In the genomic region with DNA sequence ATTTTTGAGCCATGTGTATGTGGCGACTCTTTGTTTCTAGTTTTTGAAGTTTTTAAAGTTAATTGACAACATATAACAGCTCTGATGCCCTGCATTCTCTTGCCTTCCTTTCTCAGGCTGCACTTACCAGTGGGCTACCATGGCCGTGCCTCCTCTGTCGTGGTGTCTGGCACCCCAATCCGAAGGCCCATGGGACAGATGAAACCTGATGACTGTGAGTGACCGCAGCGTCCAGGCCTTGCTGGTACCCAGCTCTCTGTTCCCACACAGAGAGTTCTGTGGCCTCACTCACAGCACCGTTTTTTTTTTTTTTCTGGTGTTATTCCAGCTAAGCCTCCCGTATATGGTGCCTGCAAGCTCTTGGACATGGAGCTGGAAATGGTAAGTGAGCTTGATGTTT, we compare ENCODE assay signal across 27 cellular contexts.
"Had no signal": no experiment of that assay in that cellular context is flagged by ENCODE, and none has a peak within 500 bp of the region (broad histone marks: within the 10 kb centered on the region; RNA-seq: fewer than 3 reads in every experiment).

No MANE protein-coding gene starts in this region.

- DNase-seq: activated CD4-positive, alpha-beta memory T cell treated with anti-CD3 and anti-CD28 coated beads, Interleukin-2, amount 10 ng/mL, durations not matched to agents 7 days and 5 days; activated CD4-positive, alpha-beta T cell treated with anti-CD3 and anti-CD28 coated beads for 1 hour; activated CD4-positive, alpha-beta T cell treated with anti-CD3 and anti-CD28 coated beads for 4 hours; activated CD4-positive, alpha-beta T cell treated with anti-CD3 and anti-CD28 coated beads, Interleukin-2, amount 10 ng/mL, durations not matched to agents 7 days and 5 days; activated CD4-positive, alpha-beta T cell treated with anti-CD3 and anti-CD28 coated beads, Interleukin-2, amount 50 U/mL, for 4 hours; activated CD8-positive, alpha-beta memory T cell treated with anti-CD3 and anti-CD28 coated beads, Interleukin-2, amount 50 U/mL, for 48 hours; activated gamma-delta T cell; activated naive CD4-positive, alpha-beta T cell; activated naive CD4-positive, alpha-beta T cell treated with anti-CD3 and anti-CD28 coated beads, Interleukin-2, amount 10 ng/mL, durations not matched to agents 7 days and 5 days; activated naive CD8-positive, alpha-beta T cell treated with anti-CD3 and anti-CD28 coated beads, Interleukin-2, amount 10 ng/mL, durations not matched to agents 7 days and 5 days; activated T-cell treated with anti-CD3 and anti-CD28 coated beads for 4 hours; activated T-cell treated with anti-CD3 and anti-CD28 coated beads, Interleukin-2, amount 50 U/mL, for 24 hours; amniotic stem cell; anterior cingulate cortex; brain microvascular endothelial cell; caudate nucleus; effector CD8-positive, alpha-beta T cell; foreskin fibroblast; head of caudate nucleus; SW 1271; T-cell; T1000; WERI-Rb-1 had no signal

- H3K27me3 ChIP-seq: brain microvascular endothelial cell had no signal

- H3K4me3 Mint-ChIP-seq: activated CD4-positive, alpha-beta memory T cell treated with anti-CD3 and anti-CD28 coated beads, Interleukin-2, amount 10 ng/mL, durations not matched to agents 7 days and 5 days; activated CD4-positive, alpha-beta T cell treated with anti-CD3 and anti-CD28 coated beads, Interleukin-2, amount 10 ng/mL, durations not matched to agents 7 days and 5 days; activated naive CD4-positive, alpha-beta T cell treated with anti-CD3 and anti-CD28 coated beads, Interleukin-2, amount 10 ng/mL, durations not matched to agents 7 days and 5 days; activated naive CD8-positive, alpha-beta T cell treated with anti-CD3 and anti-CD28 coated beads, Interleukin-2, amount 10 ng/mL, durations not matched to agents 7 days and 5 days; activated T-cell treated with anti-CD3 and anti-CD28 coated beads, Interleukin-2, amount 50 U/mL, for 24 hours; activated T-helper 1 cell treated with anti-CD3 and anti-CD28 coated beads, Interleukin-12 subunit alpha, Interleukin-12 subunit beta, Interleukin-2, Interleukin-4 antibody, amounts not matched to agents 30 ng/mL and 10 ng/mL and 1 ng/mL, durations not matched to agents 14 hours and 24 hours and 36 hours; T-cell; T-helper 1 cell treated with Interleukin-12 subunit alpha and Interleukin-12 subunit beta and Interleukin-4 antibody, amounts not matched to agents 30 μg/mL and 1 μg/mL, for 36 hours; T-helper 2 cell treated with Interferon-gamma antibody and Interleukin-4, amounts not matched to agents 5 μg/mL and 100 μg/mL, for 36 hours had no signal

- H3K4me1 Mint-ChIP-seq: activated CD4-positive, alpha-beta memory T cell treated with anti-CD3 and anti-CD28 coated beads, Interleukin-2, amount 10 ng/mL, durations not matched to agents 7 days and 5 days; activated CD4-positive, alpha-beta T cell treated with anti-CD3 and anti-CD28 coated beads, Interleukin-2, amount 10 ng/mL, durations not matched to agents 7 days and 5 days; activated naive CD4-positive, alpha-beta T cell treated with anti-CD3 and anti-CD28 coated beads, Interleukin-2, amount 10 ng/mL, durations not matched to agents 7 days and 5 days; T-cell had no signal

- H3K27ac Mint-ChIP-seq: activated CD4-positive, alpha-beta memory T cell treated with anti-CD3 and anti-CD28 coated beads, Interleukin-2, amount 10 ng/mL, durations not matched to agents 7 days and 5 days; activated CD4-positive, alpha-beta T cell treated with anti-CD3 and anti-CD28 coated beads, Interleukin-2, amount 10 ng/mL, durations not matched to agents 7 days and 5 days; activated naive CD4-positive, alpha-beta T cell treated with anti-CD3 and anti-CD28 coated beads, Interleukin-2, amount 10 ng/mL, durations not matched to agents 7 days and 5 days; activated naive CD8-positive, alpha-beta T cell treated with anti-CD3 and anti-CD28 coated beads, Interleukin-2, amount 10 ng/mL, durations not matched to agents 7 days and 5 days; activated T-cell treated with anti-CD3 and anti-CD28 coated beads, Interleukin-2, amount 50 U/mL, for 24 hours; activated T-helper 1 cell treated with anti-CD3 and anti-CD28 coated beads, Interleukin-12 subunit alpha, Interleukin-12 subunit beta, Interleukin-2, Interleukin-4 antibody, amounts not matched to agents 30 ng/mL and 10 ng/mL and 1 ng/mL, durations not matched to agents 14 hours and 24 hours and 36 hours; T-cell; T-helper 1 cell treated with Interleukin-12 subunit alpha and Interleukin-12 subunit beta and Interleukin-4 antibody, amounts not matched to agents 30 μg/mL and 1 μg/mL, for 36 hours; T-helper 2 cell treated with Interferon-gamma antibody and Interleukin-4, amounts not matched to agents 5 μg/mL and 100 μg/mL, for 36 hours had no signal

- H3K27me3 Mint-ChIP-seq: activated CD4-positive, alpha-beta memory T cell treated with anti-CD3 and anti-CD28 coated beads, Interleukin-2, amount 10 ng/mL, durations not matched to agents 7 days and 5 days; activated CD4-positive, alpha-beta T cell treated with anti-CD3 and anti-CD28 coated beads, Interleukin-2, amount 10 ng/mL, durations not matched to agents 7 days and 5 days; activated naive CD4-positive, alpha-beta T cell treated with anti-CD3 and anti-CD28 coated beads, Interleukin-2, amount 10 ng/mL, durations not matched to agents 7 days and 5 days; activated naive CD8-positive, alpha-beta T cell treated with anti-CD3 and anti-CD28 coated beads, Interleukin-2, amount 10 ng/mL, durations not matched to agents 7 days and 5 days; activated T-cell treated with anti-CD3 and anti-CD28 coated beads, Interleukin-2, amount 50 U/mL, for 24 hours; T-cell had no signal

- H3K36me3 ChIP-seq: brain microvascular endothelial cell, WERI-Rb-1 had no signal

- ATAC-seq: activated naive CD4-positive, alpha-beta T cell treated with anti-CD3 and anti-CD28 coated beads, Interleukin-2, amount 50 U/mL, for 72 hours; T-cell had no signal

- H3K27ac ChIP-seq: brain microvascular endothelial cell, WERI-Rb-1 had no signal
